Comparison of ENCODE assay signal across 26 cellular contexts in genomic region chr7:627661-628027, GRCh38.
"Had no signal": no experiment of that assay in that cellular context is flagged by ENCODE, and none has a peak within 500 bp of the region (broad histone marks: within the 10 kb centered on the region; RNA-seq: fewer than 3 reads in every experiment).

No MANE protein-coding gene starts in this region.

- H3K36me3 Mint-ChIP-seq: stimulated activated effector memory CD8-positive, alpha-beta T cell treated with anti-CD3 and anti-CD28 coated beads, Interleukin-12 subunit alpha, Interleukin-12 subunit beta, amount 100 ng/mL, for 72 hours had no signal

- H3K4me3 Mint-ChIP-seq: immature natural killer cell; naive thymus-derived CD8-positive, alpha-beta T cell; nephron progenitor cell; neural progenitor cell; stimulated activated effector memory CD8-positive, alpha-beta T cell treated with anti-CD3 and anti-CD28 coated beads, Interleukin-12 subunit alpha, Interleukin-12 subunit beta, amount 100 ng/mL, for 72 hours had no signal

- FAIRE-seq: islet of Langerhans, kidney, small intestine had no signal

- H3K9me3 ChIP-seq: testis, thyroid gland, transverse colon, vagina had no signal

- H3K36me3 ChIP-seq: left lung, lower lobe of right lung, neural progenitor cell, sigmoid colon, spleen, stomach, thyroid gland, transverse colon, upper lobe of left lung, vagina had no signal

- H3K4me1 ChIP-seq: left lung, lower lobe of right lung, neural progenitor cell, parathyroid adenoma, psoas muscle, sigmoid colon, spleen, testis, thyroid gland, upper lobe of left lung, vagina had no signal

- H3K4me2 ChIP-seq: neural progenitor cell had no signal

- H3K4me3 ChIP-seq: left lung, lower lobe of right lung, neural progenitor cell, psoas muscle, sigmoid colon, spleen, stomach, testis, thyroid gland, transverse colon, upper lobe of left lung, vagina had no signal

- H3K27ac ChIP-seq: left lung, lower lobe of right lung, neural progenitor cell, parathyroid adenoma, psoas muscle, sigmoid colon, spleen, stomach, testis, thyroid gland, transverse colon, upper lobe of left lung, vagina had no signal

- H3K79me2 ChIP-seq: parathyroid adenoma had no signal

- H2AFZ ChIP-seq: neural progenitor cell, parathyroid adenoma had no signal

- H3K27me3 Mint-ChIP-seq: naive thymus-derived CD8-positive, alpha-beta T cell had no signal

- H3K27me3 ChIP-seq: left lung, neural progenitor cell, sigmoid colon, spleen, stomach, testis, thyroid gland, transverse colon, upper lobe of left lung, vagina had no signal

- H3K27ac Mint-ChIP-seq: immature natural killer cell; stimulated activated effector memory CD8-positive, alpha-beta T cell treated with anti-CD3 and anti-CD28 coated beads, Interleukin-12 subunit alpha, Interleukin-12 subunit beta, amount 100 ng/mL, for 72 hours had no signal

- H3K9ac ChIP-seq: neural progenitor cell, parathyroid adenoma had no signal

- H3K4me1 Mint-ChIP-seq: nephron progenitor cell; neural progenitor cell; stimulated activated effector memory CD8-positive, alpha-beta T cell treated with anti-CD3 and anti-CD28 coated beads, Interleukin-12 subunit alpha, Interleukin-12 subunit beta, amount 100 ng/mL, for 72 hours had no signal

- DNase-seq: hypothalamus; immature natural killer cell; left colon; lower lobe of right lung; mammary epithelial cell; mesenchymal stem cell; nephron progenitor cell; sigmoid colon; small intestine; stimulated activated CD4-positive, alpha-beta T cell treated with anti-CD3 and anti-CD28 coated beads, Interleukin-4, amount 100 ng/mL, for 24 hours; stimulated activated naive CD4-positive, alpha-beta T cell; stomach; testis; thyroid gland; transverse colon; upper lobe of left lung had no signal

- ATAC-seq: left colon; left lung; lower lobe of right lung; naive thymus-derived CD8-positive, alpha-beta T cell; psoas muscle; stimulated activated effector memory CD8-positive, alpha-beta T cell treated with anti-CD3 and anti-CD28 coated beads, Interleukin-12 subunit alpha, Interleukin-12 subunit beta, amount 100 ng/mL, for 72 hours had no signal
